Comparison of ENCODE assay signal across 9 cellular contexts in the genomic region with DNA sequence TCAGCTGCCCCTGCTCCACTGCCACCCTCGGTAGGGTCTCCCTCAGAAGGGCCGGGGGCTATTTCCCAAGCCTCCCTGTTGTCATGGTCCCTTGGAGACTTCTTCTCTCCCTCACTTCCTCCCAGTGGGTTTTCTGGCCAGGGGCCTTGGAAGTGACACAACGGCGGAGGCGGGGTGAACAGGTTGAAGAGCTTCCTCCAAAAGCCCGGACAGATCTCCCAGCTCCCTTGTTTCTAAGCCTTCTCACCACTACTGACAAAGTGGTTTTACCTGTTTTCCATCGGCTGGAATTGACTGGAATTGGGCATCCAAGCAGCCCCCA. TPM values are rescaled to one million over a fixed set of nuclear protein-coding genes. Genes with fewer than 3 reads are reported as not detected.
DNase-seq lines count a peak whose midpoint lies in the region; ATAC-seq, FAIRE-seq and TF ChIP-seq lines count a peak whose summit lies in the region.
"Had no signal": no experiment of that assay in that cellular context is flagged by ENCODE, and none has a peak within 500 bp of the region (broad histone marks: within the 10 kb centered on the region; RNA-seq: fewer than 3 reads in every experiment).

No MANE protein-coding gene starts in this region.

- no peak overlapping the region for H2BK15ac ChIP-seq in mesendoderm (replicated peaks; ENCODE audit: low read depth)

- H3K9me2 ChIP-seq in OCI-LY7 (ENCODE audit: insufficient read depth, low read length): no peaks in the 10 kb centered on the region

- H3K4me2 ChIP-seq in astrocyte (ENCODE audit: low read length) (peak overlapping the region; percentile 60), mesendoderm (ENCODE audit: low read length) (no peak overlapping the region), OCI-LY7 (ENCODE audit: low read length) (no peak overlapping the region)

- ATAC-seq in Right ventricle myocardium inferior (no peak), left cardiac atrium (no peak)

- H3K27me3 ChIP-seq in astrocyte (ENCODE audit: insufficient read depth, low read length) (no peaks in the 10 kb centered on the region), mesendoderm (ENCODE audit: insufficient read depth, low read length, poor library complexity) (no peaks in the 10 kb centered on the region), vagina (no peaks in the 10 kb centered on the region)

- H3K9ac ChIP-seq in astrocyte (ENCODE audit: low read length): peak overlapping the region; percentile 47
- H3K9ac ChIP-seq in mesendoderm (ENCODE audit: low read length): no peak overlapping the region

- H2BK120ac ChIP-seq in mesendoderm (ENCODE audit: low read depth, low read length): no peak overlapping the region

- H3K27ac ChIP-seq in astrocyte (ENCODE audit: low read depth, low read length) (peak overlapping the region; percentile 40), mesendoderm (ENCODE audit: low read depth, low read length) (peak overlapping the region; percentile 3), vagina (peak overlapping the region; percentile 93), OCI-LY7 (ENCODE audit: low read depth, low read length, poor library complexity, severe bottlenecking) (no peak overlapping the region)

- H3K4me1 Mint-ChIP-seq in astrocyte (ENCODE audit: low read depth, unreplicated experiment): peaks cover 83% of the 10 kb centered on the region

- FAIRE-seq in astrocyte (lab: Jason Lieb, UNC): no peak

- H3K36me3 Mint-ChIP-seq in astrocyte (ENCODE audit: low read depth, unreplicated experiment): peaks cover 28% of the 10 kb centered on the region

- H3K56ac ChIP-seq in mesendoderm (ENCODE audit: low read length): peak overlapping the region; percentile 27

- H4K5ac ChIP-seq in mesendoderm (ENCODE audit: low read length): no peak overlapping the region

- WGBS in mesendoderm (ENCODE audit: extremely low coverage, insufficient coverage, low lambda C conversion rate): no CpG with 5 or more reads among the region's 7 CpGs

- no peaks in the 10 kb centered on the region for H3K9me3 Mint-ChIP-seq in astrocyte (ENCODE audit: unreplicated experiment)

- peak overlapping the region; percentile 83 for H3K27ac Mint-ChIP-seq in astrocyte (ENCODE audit: unreplicated experiment)

- TF ChIP-seq CTCF in astrocyte (IDR thresholded peaks at IDR 0.05; ENCODE audit: insufficient read depth, low read depth, low read length): no peak
- no peak for TF ChIP-seq CTCF in vagina (IDR thresholded peaks at IDR 0.05)
- TF ChIP-seq CTCF in OCI-LY7 (conservative IDR thresholded peaks at IDR 0.05; ENCODE audit: low read length): no peak

- no peak overlapping the region for H4K8ac ChIP-seq in mesendoderm (ENCODE audit: low read depth, low read length)

- CTCF ChIA-PET in OCI-LY7 (lab: Charles Lee; ENCODE audit: unreplicated experiment): no interaction called here

- intact Hi-C loops in Right ventricle myocardium inferior (cut with DNase I) (no loop called here), left cardiac atrium (cut with DNase I) (no loop called here), vagina (cut with DNase I) (no loop called here), OCI-LY7 (cut with micrococcal nuclease; ENCODE audit: unreplicated experiment) (no loop called here)

- H2BK5ac ChIP-seq in mesendoderm (ENCODE audit: low read length): no peak overlapping the region

- POLR2A ChIA-PET in OCI-LY7 (lab: Charles Lee): no interaction called here

- DNase-seq in Right ventricle myocardium inferior (ENCODE audit: missing footprints) (peak; percentile 80), left cardiac atrium (no peak), astrocyte (ENCODE audit: low read depth) (no peak), mesendoderm (peak; percentile 66), vagina (ENCODE audit: extremely low spot score in 2 of 2) (no peak), NCI-H1048 (lab: John Stamatoyannopoulos, UW) (no peak), OCI-LY7 (ENCODE audit: low spot score) (no peak), DMS 273 (lab: John Stamatoyannopoulos, UW; ENCODE audit: unreplicated experiment) (no peak)
- DNase-seq: stimulated activated CD4-positive, alpha-beta T cell treated with anti-CD3 and anti-CD28 coated beads, Interleukin-15, amount 100 ng/mL, for 24 hours had no signal

- H3K4me3 ChIP-seq in astrocyte (ENCODE audit: insufficient read depth, low read depth, low read length) (no peak overlapping the region), mesendoderm (ENCODE audit: low read length) (no peak overlapping the region), vagina (no peak overlapping the region), OCI-LY7 (ENCODE audit: low read depth, low read length, poor library complexity, severe bottlenecking) (no peak overlapping the region)

- H3K36me3 ChIP-seq in astrocyte (ENCODE audit: insufficient read depth, low read length): peaks cover 31% of the 10 kb centered on the region
- H3K36me3 ChIP-seq in mesendoderm (ENCODE audit: control insufficient read depth, insufficient read depth, low read length): peaks cover 1% of the 10 kb centered on the region
- no peaks in the 10 kb centered on the region for H3K36me3 ChIP-seq in vagina
- H3K36me3 ChIP-seq in OCI-LY7 (ENCODE audit: insufficient read depth, low read length): peaks cover 59% of the 10 kb centered on the region

- H3K23ac ChIP-seq in mesendoderm (ENCODE audit: low read length): no peak overlapping the region

- H3K4me1 ChIP-seq in astrocyte (ENCODE audit: insufficient read depth, low read length): peaks cover 87% of the 10 kb centered on the region
- peaks cover 18% of the 10 kb centered on the region for H3K4me1 ChIP-seq in mesendoderm (ENCODE audit: control insufficient read depth, low read depth, low read length)
- H3K4me1 ChIP-seq in vagina: peaks cover 100% of the 10 kb centered on the region
- peaks cover 72% of the 10 kb centered on the region for H3K4me1 ChIP-seq in OCI-LY7 (ENCODE audit: insufficient read depth, low read length, poor library complexity, severe bottlenecking)

- TF ChIP-seq POLR2A in vagina (IDR thresholded peaks at IDR 0.05): no peak

- H4K20me1 ChIP-seq in astrocyte (ENCODE audit: insufficient read depth, low read length) (peaks cover 100% of the 10 kb centered on the region), OCI-LY7 (ENCODE audit: insufficient read depth, low read length) (peaks cover 16% of the 10 kb centered on the region; the same call in 1 of the 2 replicates)

- H3K9me3 ChIP-seq in astrocyte (ENCODE audit: insufficient read depth, low read depth, low read length) (no peaks in the 10 kb centered on the region), vagina (no peaks in the 10 kb centered on the region), OCI-LY7 (ENCODE audit: low read length) (peaks cover 5% of the 10 kb centered on the region; the same call in 1 of the 2 replicates)

- H3K27me3 Mint-ChIP-seq in astrocyte (ENCODE audit: low read depth, unreplicated experiment): no peaks in the 10 kb centered on the region

- H3K4me3 Mint-ChIP-seq in astrocyte (ENCODE audit: unreplicated experiment): peak overlapping the region; percentile 60

- BruUV-seq in OCI-LY7 (replicated peaks; lab: Mats Ljungman, UMichigan): no TSS peak

- H3K18ac ChIP-seq in mesendoderm (ENCODE audit: low read length): peak overlapping the region; percentile 12

- H3K79me2 ChIP-seq in astrocyte (ENCODE audit: insufficient read depth, low read length) (peaks cover 100% of the 10 kb centered on the region), mesendoderm (ENCODE audit: control insufficient read depth, insufficient read depth, low read length) (peaks cover 87% of the 10 kb centered on the region), OCI-LY7 (ENCODE audit: insufficient read depth, low read depth, low read length) (peaks cover 99% of the 10 kb centered on the region)

- H2AK5ac ChIP-seq in mesendoderm (ENCODE audit: low read length): no peak overlapping the region

- H2AFZ ChIP-seq in astrocyte (ENCODE audit: low read depth, low read length) (no peak overlapping the region), OCI-LY7 (ENCODE audit: low read length) (no peak overlapping the region)

- peaks cover 13% of the 10 kb centered on the region for H3K79me1 ChIP-seq in mesendoderm (ENCODE audit: low read length)

- no peak overlapping the region for H3K4ac ChIP-seq in mesendoderm (ENCODE audit: low read depth, low read length)

RNA-seq across cellular contexts. Expression of a gene that starts 14.5 kb away (rescaled TPM):
- total RNA-seq in Right ventricle myocardium inferior (180 TPM), left cardiac atrium (100 to 1,000 TPM; 225 to 367 TPM), astrocyte (2,278 and 2,469 TPM in 2 replicates), vagina (333 TPM), OCI-LY7 (2022) (213 and 223 TPM in 2 replicates)
- 110 TPM for polyA plus RNA-seq in mesendoderm (2013, experiment 1 of 2)
- polyA plus RNA-seq in mesendoderm (2013, experiment 2 of 2): 111 TPM
- total RNA-seq in OCI-LY7 (2014; rRNA removed; shearing (Covaris generic)): 112 and 133 TPM in 2 replicates

Comparison
In these comparisons a context has a peak if more than half of its experiments do, and no peak if none do; other contexts are left out.
1. DNase-seq: peak in Right ventricle myocardium inferior (single experiment) and mesendoderm (single experiment); none in left cardiac atrium (single experiment), astrocyte (single experiment), vagina (0 of 2), NCI-H1048 (single experiment), OCI-LY7 (single experiment) and DMS 273 (single experiment).